22 cellular contexts compared by ENCODE assay signal in genomic region chr10:125094826-125095225, GRCh38.
DNase-seq lines count a peak whose midpoint lies in the region; ATAC-seq and TF ChIP-seq lines count a peak whose summit lies in the region.
"Had no signal": no experiment of that assay in that cellular context is flagged by ENCODE, and none has a peak within 500 bp of the region (broad histone marks: within the 10 kb centered on the region; RNA-seq: fewer than 3 reads in every experiment).

No MANE protein-coding gene starts in this region.

- no peak for DNase-seq in left ventricle myocardium superior
- no peak for DNase-seq in cardiac septum (ENCODE audit: low spot score)
- DNase-seq in right cardiac atrium: peak; percentile 49 to 66 (median 55)
- no peak for DNase-seq in progenitor cell of endocrine pancreas (ENCODE audit: low spot score, unreplicated experiment)
- DNase-seq in activated naive CD4-positive, alpha-beta T cell treated with Interleukin-2 at 50 U/mL for 16 hours: no peak
- no peak for DNase-seq in Caco-2
- DNase-seq: activated CD4-positive, alpha-beta T cell treated with anti-CD3 and anti-CD28 coated beads, Interleukin-2, amount 50 U/mL, for 1 hour; activated CD8-positive, alpha-beta memory T cell treated with anti-CD3 and anti-CD28 coated beads, Interleukin-2, amount 50 U/mL, for 4 hours; cortex of kidney; hippocampal formation; islet precursor cell; MV-4-11; naive B cell; NCI-H187 treated with DMSO at 0.1 percent for 48 hours; NCI-H2227 treated with DMSO at 0.1 percent for 48 hours; NCI-H82; stimulated activated CD4-positive, alpha-beta T cell treated with anti-CD3 and anti-CD28 coated beads, Interleukin-12 subunit alpha, Interleukin-12 subunit beta, amount 100 ng/mL, for 4 hours; T-helper 17 cell had no signal

- BruUV-seq in Caco-2 (replicated peaks; lab: Mats Ljungman, UMichigan): no TSS peak

- TF ChIP-seq CTCF in progenitor cell of endocrine pancreas (IDR thresholded peaks at IDR 0.05; ENCODE audit: unreplicated experiment) (no peak), Caco-2 (IDR thresholded peaks at IDR 0.05; ENCODE audit: insufficient read depth in 1 of 2, low read depth in 1 of 2, low read length in 1 of 2, severe bottlenecking in 1 of 2, unreplicated experiment in 1 of 2) (no peak)

- no peaks in the 10 kb centered on the region for H3K27me3 ChIP-seq in right cardiac atrium (ENCODE audit: control insufficient read depth, insufficient read depth)
- no peaks in the 10 kb centered on the region for H3K27me3 ChIP-seq in Caco-2 (replicated peaks; ENCODE audit: control insufficient read depth, insufficient read depth, low read length)
- H3K27me3 ChIP-seq: breast epithelium had no signal

- no peak overlapping the region for H3K27ac ChIP-seq in right cardiac atrium (ENCODE audit: low read length)

- H3K27me3 Mint-ChIP-seq in progenitor cell of endocrine pancreas (no peaks in the 10 kb centered on the region), Caco-2 (ENCODE audit: insufficient read depth, unreplicated experiment) (no peaks in the 10 kb centered on the region)

- peaks cover 6% of the 10 kb centered on the region for H3K36me3 Mint-ChIP-seq in progenitor cell of endocrine pancreas (ENCODE audit: insufficient read depth)
- peaks cover 32% of the 10 kb centered on the region for H3K36me3 Mint-ChIP-seq in Caco-2 (ENCODE audit: insufficient read depth, unreplicated experiment)
- H3K36me3 Mint-ChIP-seq: naive B cell had no signal

- H3K36me3 ChIP-seq in Caco-2 (ENCODE audit: control insufficient read depth, insufficient read depth, low read length): no peaks in the 10 kb centered on the region; the same call in none of the 2 replicates
- H3K36me3 ChIP-seq: breast epithelium had no signal

- H3K4me1 Mint-ChIP-seq in progenitor cell of endocrine pancreas (ENCODE audit: low read depth) (peaks cover 30% of the 10 kb centered on the region), Caco-2 (ENCODE audit: low read depth, unreplicated experiment) (no peaks in the 10 kb centered on the region)
- H3K4me1 Mint-ChIP-seq: naive B cell had no signal

- CTCF ChIA-PET in Caco-2 (lab: Charles Lee): no interaction called here

- H3K9me3 Mint-ChIP-seq in progenitor cell of endocrine pancreas (ENCODE audit: low read depth): no peaks in the 10 kb centered on the region
- H3K9me3 Mint-ChIP-seq in Caco-2 (ENCODE audit: unreplicated experiment): no peaks in the 10 kb centered on the region
- H3K9me3 Mint-ChIP-seq: naive B cell had no signal

- H3K4me3 Mint-ChIP-seq in progenitor cell of endocrine pancreas (ENCODE audit: low read depth): no peak overlapping the region
- no peak overlapping the region for H3K4me3 Mint-ChIP-seq in Caco-2 (ENCODE audit: unreplicated experiment)
- H3K4me3 Mint-ChIP-seq: naive B cell, T-helper 17 cell had no signal

- H3K4me1 ChIP-seq in right cardiac atrium (ENCODE audit: control insufficient read depth, insufficient read depth, low read length): peaks cover 34% of the 10 kb centered on the region
- no peaks in the 10 kb centered on the region for H3K4me1 ChIP-seq in Caco-2
- H3K4me1 ChIP-seq: breast epithelium had no signal

- peak overlapping the region; percentile 46 for H3K27ac Mint-ChIP-seq in progenitor cell of endocrine pancreas
- no peak overlapping the region for H3K27ac Mint-ChIP-seq in Caco-2 (ENCODE audit: unreplicated experiment)
- H3K27ac Mint-ChIP-seq: naive B cell, T-helper 17 cell had no signal

- intact Hi-C loops in left ventricle myocardium superior (cut with micrococcal nuclease) (no loop called here), cardiac septum (cut with DNase I) (no loop called here), right cardiac atrium (cut with DNase I) (no loop called here), Caco-2 (cut with micrococcal nuclease; ENCODE audit: unreplicated experiment) (no loop called here)

- POLR2A ChIA-PET in Caco-2 (lab: Charles Lee): no interaction called here

- 75% methylated on average over 8 of the region's 8 CpGs for WGBS in right cardiac atrium

- H3K4me3 ChIP-seq in right cardiac atrium (ENCODE audit: low read length): no peak overlapping the region
- no peak overlapping the region for H3K4me3 ChIP-seq in Caco-2 (ENCODE audit: low read depth, low read length)
- H3K4me3 ChIP-seq: breast epithelium, K562 had no signal

- ATAC-seq in left ventricle myocardium superior (peak; percentile 18), right cardiac atrium (peak in 1 of 2 donors; percentile 49), HG02623 (IDR thresholded peaks at IDR 0.05; ENCODE audit: unreplicated experiment) (no peak), GM18861 (IDR thresholded peaks at IDR 0.05; ENCODE audit: unreplicated experiment) (no peak)
- ATAC-seq: K562, T-helper 17 cell had no signal

- H3K9me3 ChIP-seq in right cardiac atrium (ENCODE audit: control insufficient read depth, low read length) (no peaks in the 10 kb centered on the region), Caco-2 (no peaks in the 10 kb centered on the region)
- H3K9me3 ChIP-seq: breast epithelium had no signal

Comparison
In these comparisons a context has a peak if more than half of its experiments do, and no peak if none do; other contexts are left out.
1. DNase-seq: peak in right cardiac atrium (3 of 3); none in left ventricle myocardium superior (single experiment), cardiac septum (single experiment), progenitor cell of endocrine pancreas (single experiment), activated naive CD4-positive, alpha-beta T cell treated with Interleukin-2 at 50 U/mL for 16 hours (single experiment) and Caco-2 (0 of 2).